Comparison of ENCODE assay signal across 23 cellular contexts in the genomic region with DNA sequence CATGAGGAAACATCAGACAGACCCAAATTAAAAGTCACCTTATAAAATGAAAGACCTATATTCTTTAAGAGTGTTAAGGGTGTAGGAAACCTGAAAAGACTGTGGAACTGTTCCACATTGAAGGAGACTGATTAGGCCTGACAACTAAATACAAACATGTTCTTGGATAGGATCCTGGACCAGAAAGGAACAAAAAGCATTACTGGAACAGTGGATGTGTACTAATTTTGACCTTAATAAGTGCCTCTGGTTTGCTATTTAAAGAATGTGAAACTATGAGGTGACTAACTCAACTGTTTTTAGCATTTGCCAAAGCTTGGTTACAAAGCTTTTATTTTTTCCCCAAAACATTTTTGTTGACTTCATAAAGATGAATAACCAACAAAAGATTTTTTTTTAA.
"Had no signal": no experiment of that assay in that cellular context is flagged by ENCODE, and none has a peak within 500 bp of the region (broad histone marks: within the 10 kb centered on the region; RNA-seq: fewer than 3 reads in every experiment).

No MANE protein-coding gene starts in this region.

- H3K27me3 Mint-ChIP-seq: activated naive CD4-positive, alpha-beta T cell treated with anti-CD3 and anti-CD28 coated beads, Interleukin-2, amount 50 U/mL, for 24 hours; effector memory CD8-positive, alpha-beta T cell; memory B cell; naive thymus-derived CD4-positive, alpha-beta T cell had no signal

- H3K27ac ChIP-seq: adrenal gland, cardiac muscle cell, neural progenitor cell, prostate gland, stomach, thyroid gland had no signal

- H2AFZ ChIP-seq: neural progenitor cell had no signal

- H3K4me1 ChIP-seq: adrenal gland, neural progenitor cell, prostate gland, thyroid gland had no signal

- H3K27me3 ChIP-seq: adrenal gland, cardiac muscle cell, neural progenitor cell, stomach, thyroid gland had no signal

- H3K4me3 ChIP-seq: adrenal gland, cardiac muscle cell, neural progenitor cell, prostate gland, stomach, thyroid gland had no signal

- H3K36me3 ChIP-seq: adrenal gland, cardiac muscle cell, neural progenitor cell, prostate gland, stomach, thyroid gland had no signal

- H3K27ac Mint-ChIP-seq: activated naive CD4-positive, alpha-beta T cell treated with anti-CD3 and anti-CD28 coated beads, Interleukin-2, amount 50 U/mL, for 24 hours; activated T-cell treated with anti-CD3 and anti-CD28 coated beads, Interleukin-2, amount 50 U/mL, for 72 hours; effector memory CD8-positive, alpha-beta T cell; memory B cell; naive thymus-derived CD4-positive, alpha-beta T cell; neural progenitor cell; T-helper 1 cell treated with Interleukin-12 subunit alpha and Interleukin-12 subunit beta and Interleukin-4 antibody, amounts not matched to agents 30 μg/mL and 1 μg/mL, for 36 hours had no signal

- H3K9me3 Mint-ChIP-seq: activated naive CD4-positive, alpha-beta T cell treated with anti-CD3 and anti-CD28 coated beads, Interleukin-2, amount 50 U/mL, for 24 hours; neural progenitor cell had no signal

- H3K9ac ChIP-seq: neural progenitor cell had no signal

- H3K36me3 Mint-ChIP-seq: activated naive CD4-positive, alpha-beta T cell treated with anti-CD3 and anti-CD28 coated beads, Interleukin-2, amount 50 U/mL, for 24 hours; memory B cell; naive thymus-derived CD4-positive, alpha-beta T cell; neural progenitor cell had no signal

- H3K4me1 Mint-ChIP-seq: activated naive CD4-positive, alpha-beta T cell treated with anti-CD3 and anti-CD28 coated beads, Interleukin-2, amount 50 U/mL, for 24 hours; memory B cell; naive thymus-derived CD4-positive, alpha-beta T cell had no signal

- H3K9me3 ChIP-seq: adrenal gland, prostate gland, stomach, thyroid gland had no signal

- H3K4me2 ChIP-seq: neural progenitor cell had no signal

- H3K4me3 Mint-ChIP-seq: activated naive CD4-positive, alpha-beta T cell treated with anti-CD3 and anti-CD28 coated beads, Interleukin-2, amount 50 U/mL, for 24 hours; activated T-cell treated with anti-CD3 and anti-CD28 coated beads, Interleukin-2, amount 50 U/mL, for 72 hours; effector memory CD8-positive, alpha-beta T cell; memory B cell; naive thymus-derived CD4-positive, alpha-beta T cell; neural progenitor cell; T-helper 1 cell treated with Interleukin-12 subunit alpha and Interleukin-12 subunit beta and Interleukin-4 antibody, amounts not matched to agents 30 μg/mL and 1 μg/mL, for 36 hours had no signal

- ATAC-seq: activated T-cell treated with anti-CD3 and anti-CD28 coated beads, Interleukin-2, amount 50 U/mL, for 72 hours; effector memory CD8-positive, alpha-beta T cell; left lobe of liver; naive thymus-derived CD4-positive, alpha-beta T cell; right cardiac atrium had no signal

- DNase-seq: activated CD4-positive, alpha-beta T cell treated with anti-CD3 and anti-CD28 coated beads, Interleukin-2, amount 50 U/mL, for 1 hour; activated CD8-positive, alpha-beta memory T cell treated with anti-CD3 and anti-CD28 coated beads for 24 hours; activated CD8-positive, alpha-beta memory T cell treated with anti-CD3 and anti-CD28 coated beads, Interleukin-2, amount 50 U/mL, for 48 hours; activated effector memory CD4-positive, alpha-beta T cell treated with anti-CD3 and anti-CD28 coated beads, Interleukin-2, amount 50 U/mL, for 16 hours; activated T-cell treated with anti-CD3 and anti-CD28 coated beads, Interleukin-2, amount 50 U/mL, for 72 hours; adrenal gland; effector memory CD8-positive, alpha-beta T cell; foreskin fibroblast; kidney; naive thymus-derived CD4-positive, alpha-beta T cell; right cardiac atrium; small intestine; stimulated activated CD4-positive, alpha-beta T cell treated with anti-CD3 and anti-CD28 coated beads, Interleukin-15, amount 100 ng/mL, for 24 hours; stimulated activated CD4-positive, alpha-beta T cell treated with anti-CD3 and anti-CD28 coated beads, Interleukin-2, amount 100 ng/mL, for 48 hours; stomach; thyroid gland had no signal
